In genomic region chr10:125822878-125823662, GRCh38 we compare ENCODE assay signal across 8 cellular contexts. TPM values are rescaled to one million over a fixed set of nuclear protein-coding genes. Genes with fewer than 3 reads are reported as not detected.
DNase-seq lines count a peak whose midpoint lies in the region; ATAC-seq and TF ChIP-seq lines count a peak whose summit lies in the region.

TSS of gene BCCIP (plus strand) at chr10:125823546. CDS start at chr10:125823558, 12 bp downstream.
TSS of gene UROS (minus strand) at chr10:125823258. CDS start at chr10:125816499, 6,759 bp downstream.

- WGBS in suprapubic skin, result under 1% methylated on average over 45 of the region's 74 CpGs

- H3K9me3 ChIP-seq in SK-N-MC (ENCODE audit: low read depth, low read length) (no peaks in the 10 kb centered on the region), suprapubic skin (no peaks in the 10 kb centered on the region)

- H3K4me3 ChIP-seq in GM06990 (replicated peaks; ENCODE audit: low read depth, low read length) (peak within 1 kb of the TSS; percentile 91), SK-N-MC (peak within 1 kb of the TSS; percentile 89), suprapubic skin (peak within 1 kb of the TSS; percentile 76)

- peaks cover 37% of the 10 kb centered on the region for H3K4me1 ChIP-seq in suprapubic skin

- peak; percentile 7 to 55 for TF ChIP-seq POLR2A in suprapubic skin (IDR thresholded peaks at IDR 0.05)

- CTCF ChIA-PET in activated naive CD4-positive, alpha-beta T cell treated with anti-CD3 and anti-CD28 coated beads, Interleukin-2, amount 10 ng/mL, durations not matched to agents 7 days and 5 days (lab: Charles Lee), result interaction anchor here (0.5 to 0.6 kb wide), 2 partner anchors 47 to 75 kb away, joined by 3 to 4 read pairs; no protein-coding TSS in a partner anchor

- DNase-seq in GM06990 (ENCODE audit: extremely low read depth, insufficient read length) (peak; percentile 92), NCI-H1048 (lab: John Stamatoyannopoulos, UW) (peak; percentile 77), SK-N-MC (ENCODE audit: low read depth, low spot score) (peak; percentile 50), glomerular endothelial cell (ENCODE audit: extremely low read depth, low read depth, low spot score) (peak; percentile 85), occipital lobe (lab: John Stamatoyannopoulos, UW) (peak; percentile 87), suprapubic skin (ENCODE audit: low spot score in 2 of 2) (peak; percentile 94 to 96)
- peak; percentile 93 for DNase-seq in activated naive CD4-positive, alpha-beta T cell treated with anti-CD3 and anti-CD28 coated beads, Interleukin-2, amount 10 ng/mL, durations not matched to agents 7 days and 5 days

- H3K27ac Mint-ChIP-seq in activated naive CD4-positive, alpha-beta T cell treated with anti-CD3 and anti-CD28 coated beads, Interleukin-2, amount 10 ng/mL, durations not matched to agents 7 days and 5 days, result peak within 1 kb of the TSS; percentile 38

- H3K27me3 Mint-ChIP-seq in activated naive CD4-positive, alpha-beta T cell treated with anti-CD3 and anti-CD28 coated beads, Interleukin-2, amount 10 ng/mL, durations not matched to agents 7 days and 5 days, result no peaks in the 10 kb centered on the region

- TF ChIP-seq CTCF in GM06990 (IDR thresholded peaks at IDR 0.05; ENCODE audit: insufficient read depth, low read length, poor library complexity, severe bottlenecking) (no peak), suprapubic skin (IDR thresholded peaks at IDR 0.05) (no peak)

- H3K4me3 Mint-ChIP-seq in activated naive CD4-positive, alpha-beta T cell treated with anti-CD3 and anti-CD28 coated beads, Interleukin-2, amount 10 ng/mL, durations not matched to agents 7 days and 5 days, result peak within 1 kb of the TSS; percentile 74

- H3K36me3 ChIP-seq in GM06990 (ENCODE audit: control insufficient read depth, insufficient read depth, low read length) (peaks cover 1% of the 10 kb centered on the region), SK-N-MC (ENCODE audit: insufficient read depth, low read length) (peaks cover 22% of the 10 kb centered on the region), suprapubic skin (peaks cover 3% of the 10 kb centered on the region)

- peak; percentile 63 for ATAC-seq in HG02588 (IDR thresholded peaks at IDR 0.05; ENCODE audit: unreplicated experiment)

- H3K9ac ChIP-seq in SK-N-MC (ENCODE audit: insufficient read length), result peak within 1 kb of the TSS; percentile 91

- H3K27me3 ChIP-seq in GM06990 (replicated peaks; ENCODE audit: control insufficient read depth, insufficient read depth, low read length) (no peaks in the 10 kb centered on the region), suprapubic skin (no peaks in the 10 kb centered on the region)

- H3K36me3 Mint-ChIP-seq in activated naive CD4-positive, alpha-beta T cell treated with anti-CD3 and anti-CD28 coated beads, Interleukin-2, amount 10 ng/mL, durations not matched to agents 7 days and 5 days, result peaks cover 11% of the 10 kb centered on the region

- peaks cover 30% of the 10 kb centered on the region for H3K4me1 Mint-ChIP-seq in activated naive CD4-positive, alpha-beta T cell treated with anti-CD3 and anti-CD28 coated beads, Interleukin-2, amount 10 ng/mL, durations not matched to agents 7 days and 5 days

- no peak for TF ChIP-seq EP300 in suprapubic skin (IDR thresholded peaks at IDR 0.05)

- no peaks in the 10 kb centered on the region for H3K9me3 Mint-ChIP-seq in activated naive CD4-positive, alpha-beta T cell treated with anti-CD3 and anti-CD28 coated beads, Interleukin-2, amount 10 ng/mL, durations not matched to agents 7 days and 5 days

- H3K27ac ChIP-seq in SK-N-MC (peak within 1 kb of the TSS; percentile 89), suprapubic skin (peak within 1 kb of the TSS; percentile 88)

RNA-seq across cellular contexts. Expression of gene BCCIP, which starts in this region (rescaled TPM):
- total RNA-seq in glomerular endothelial cell, result 27.8 and 39.4 TPM in 2 replicates
- 33.8 TPM for total RNA-seq in occipital lobe
- 10 to 100 TPM; 32.2 to 36.7 (median 33.5) TPM for total RNA-seq in suprapubic skin

RNA-seq across cellular contexts. Expression of gene UROS, which starts in this region (rescaled TPM):
- 61.9 and 86.3 TPM in 2 replicates for total RNA-seq in glomerular endothelial cell
- 44.8 TPM for total RNA-seq in occipital lobe
- total RNA-seq in suprapubic skin, result 10 to 100 TPM; 22.7 to 48.2 (median 27.3) TPM

Comparison
In these comparisons a context has a peak if more than half of its experiments do, and no peak if none do; other contexts are left out.
1. Peak in every context shown above with its lines: DNase-seq, ATAC-seq, H3K4me3 ChIP-seq and H3K27ac ChIP-seq.